In genomic region chr4:188012546-188012945, GRCh38 we compare ENCODE assay signal across 20 cellular contexts. TPM values are rescaled to one million over a fixed set of nuclear protein-coding genes. Genes with fewer than 3 reads are reported as not detected.
A peak's percentile ranks its signal among the peaks of the same experiment; 100 is the strongest.
DNase-seq lines count a peak whose midpoint lies in the region; ATAC-seq and TF ChIP-seq lines count a peak whose summit lies in the region.
"Had no signal": no experiment of that assay in that cellular context is flagged by ENCODE, and none has a peak within 500 bp of the region (broad histone marks: within the 10 kb centered on the region; RNA-seq: fewer than 3 reads in every experiment).

No MANE protein-coding gene starts in this region.

- ATAC-seq in GM18907 (IDR thresholded peaks at IDR 0.05; ENCODE audit: unreplicated experiment) (no peak), GM19467 (IDR thresholded peaks at IDR 0.05; ENCODE audit: unreplicated experiment) (no peak)
- ATAC-seq: K562 had no signal

- H3K9me3 ChIP-seq in neuronal stem cell (replicated peaks in 1 of 2; ENCODE audit: control insufficient read depth in 2 of 2, insufficient read depth in 1 of 2, low read depth in 1 of 2, low read length in 2 of 2) (no peaks in the 10 kb centered on the region), right atrium auricular region (no peaks in the 10 kb centered on the region)
- H3K9me3 ChIP-seq: Caco-2 had no signal

- no peak overlapping the region for H3K4ac ChIP-seq in neuronal stem cell (ENCODE audit: low read length)

- no peak overlapping the region for H4K8ac ChIP-seq in neuronal stem cell (ENCODE audit: low read depth, low read length)

- H2BK120ac ChIP-seq in neuronal stem cell (ENCODE audit: low read depth, low read length) = no peak overlapping the region

- H3K14ac ChIP-seq in neuronal stem cell (ENCODE audit: low read length) = no peak overlapping the region

- H4K91ac ChIP-seq in neuronal stem cell (ENCODE audit: low read depth, low read length, poor library complexity) = no peak overlapping the region

- H2BK12ac ChIP-seq in neuronal stem cell (ENCODE audit: low read length) = no peak overlapping the region

- peak overlapping the region; percentile 7 for H3K18ac ChIP-seq in neuronal stem cell (ENCODE audit: low read length)

- no peak overlapping the region for H3K4me3 ChIP-seq in astrocyte of the cerebellum (ENCODE audit: low read depth, low read length)
- no peak overlapping the region for H3K4me3 ChIP-seq in neuronal stem cell (ENCODE audit: low read length in 2 of 2)
- no peak overlapping the region for H3K4me3 ChIP-seq in right atrium auricular region
- H3K4me3 ChIP-seq: GM23248, K562 had no signal

- H3K79me1 ChIP-seq in neuronal stem cell (ENCODE audit: low read depth, low read length) = no peaks in the 10 kb centered on the region

- no peak overlapping the region for H3K9ac ChIP-seq in neuronal stem cell (ENCODE audit: low read depth, low read length, poor library complexity)
- H3K9ac ChIP-seq: GM23248 had no signal

- H3K27ac ChIP-seq in neuronal stem cell (replicated peaks; ENCODE audit: low read length) = no peak overlapping the region
- H3K27ac ChIP-seq in right atrium auricular region = no peak overlapping the region
- H3K27ac ChIP-seq: C4-2B, GM23248 had no signal

- TF ChIP-seq CTCF in astrocyte of the cerebellum (IDR thresholded peaks at IDR 0.05; ENCODE audit: low read depth, low read length, missing control alignments) (no peak), GM13977 (IDR thresholded peaks at IDR 0.05; ENCODE audit: extremely low read depth, insufficient read depth, missing control alignments) (no peak), right atrium auricular region (IDR thresholded peaks at IDR 0.05) (no peak)

- in situ Hi-C loops in astrocyte of the cerebellum (cut with HindIII; ENCODE audit: low sequenced_read_pairs) (no loop called here), GM13977 (cut with MboI; ENCODE audit: low pct_unique_long_range_greater_than_20kb, low sequenced_read_pairs, unreplicated experiment) (no loop called here)

- no peak overlapping the region for H2BK5ac ChIP-seq in neuronal stem cell (ENCODE audit: low read length)

- H2AK5ac ChIP-seq in neuronal stem cell (ENCODE audit: low read depth, low read length) = no peak overlapping the region

- no peaks in the 10 kb centered on the region for H3K36me3 ChIP-seq in neuronal stem cell (replicated peaks in 1 of 2; ENCODE audit: control insufficient read depth in 2 of 2, insufficient read depth in 2 of 2, low read length in 2 of 2)
- H3K36me3 ChIP-seq in right atrium auricular region = no peaks in the 10 kb centered on the region

- no CpG with 5 or more reads among the region's 7 CpGs for WGBS in neuronal stem cell (ENCODE audit: extremely low coverage in 2 of 2, insufficient read length in 2 of 2, insufficient replicate concordance in 1 of 2), 2 donors

- no peak overlapping the region for H3K23ac ChIP-seq in neuronal stem cell (ENCODE audit: low read depth, low read length, poor library complexity)

- H3K4me2 ChIP-seq in neuronal stem cell (ENCODE audit: insufficient read depth, low read length, poor library complexity, severe bottlenecking) = no peak overlapping the region

- H3K27me3 ChIP-seq in neuronal stem cell (ENCODE audit: control insufficient read depth in 3 of 3, insufficient read depth in 3 of 3, low read depth in 1 of 3, low read length in 3 of 3) (no peaks in the 10 kb centered on the region), right atrium auricular region (no peaks in the 10 kb centered on the region)

- peak; percentile 34 for DNase-seq in A172 (ENCODE audit: low spot score)
- DNase-seq in H4 (ENCODE audit: low spot score) = peak; percentile 30
- peak; percentile 9 for DNase-seq in astrocyte of the cerebellum (ENCODE audit: low read depth)
- no peak for DNase-seq in neuronal stem cell (ENCODE audit: low spot score)
- DNase-seq in GM13977 (ENCODE audit: low spot score) = no peak
- no peak for DNase-seq in right atrium auricular region (ENCODE audit: low spot score)
- DNase-seq: 8988T; ACHN; AML-193; Caco-2; CD4-positive, alpha-beta T cell; GDM1; GM23248; H7; IMR-90 had no signal

- H2AFZ ChIP-seq in neuronal stem cell (ENCODE audit: low read length) = no peak overlapping the region
- H2AFZ ChIP-seq: GM23248 had no signal

- H3K4me1 ChIP-seq in neuronal stem cell (ENCODE audit: control insufficient read depth in 2 of 2, insufficient read depth in 1 of 2, low read depth in 1 of 2, low read length in 2 of 2) = peaks cover 0 to 3% of the 10 kb centered on the region in 2 donors
- no peaks in the 10 kb centered on the region for H3K4me1 ChIP-seq in right atrium auricular region

- no peak overlapping the region for H2BK15ac ChIP-seq in neuronal stem cell (ENCODE audit: low read length)

RNA-seq across cellular contexts. Expression of gene ZFP42, which starts 17.0 kb away (rescaled TPM):
- total RNA-seq in A172 (2014; rRNA removed; shearing (Covaris generic)) = 0.03 TPM in 1 of 2 replicates, not detected in the other
- not detected in 2 replicates for total RNA-seq in H4 (2014; rRNA removed; shearing (Covaris generic))
- 4.2 TPM for polyA plus RNA-seq in neuronal stem cell (2013, experiment 1 of 2)
- polyA plus RNA-seq in neuronal stem cell (2013, experiment 2 of 2) = 4.3 TPM
- under 1 TPM in 1 of 2 donors, not detected in 1; 0.26 TPM for total RNA-seq in right atrium auricular region
- total RNA-seq: CD4-positive, alpha-beta T cell; GM23248; IMR-90 had no signal
- polyA plus RNA-seq: BJ, GM23248, IMR-90 had no signal

Comparison
In these comparisons a context has a peak if more than half of its experiments do, and no peak if none do; other contexts are left out.
1. DNase-seq: peak in A172 (single experiment), H4 (single experiment) and astrocyte of the cerebellum (single experiment); none in neuronal stem cell (single experiment), GM13977 (single experiment) and right atrium auricular region (single experiment).